ENCODE assay signal across 26 cellular contexts in genomic region chr16:55249936-55250335, GRCh38.
"Had no signal": no experiment of that assay in that cellular context is flagged by ENCODE, and none has a peak within 500 bp of the region (broad histone marks: within the 10 kb centered on the region; RNA-seq: fewer than 3 reads in every experiment).

No MANE protein-coding gene starts in this region.

- H3K9me3 Mint-ChIP-seq: dendritic cell treated with granulocyte-macrophage colony-stimulating factor and Interleukin-4, amounts not matched to agents 40 ng/mL and 50 ng/mL, for 4 days; immature natural killer cell had no signal

- H3K9me3 ChIP-seq: colonic mucosa, esophagus squamous epithelium, left lung, lower lobe of right lung, mucosa of descending colon had no signal

- H3K36me3 Mint-ChIP-seq: immature natural killer cell, naive B cell had no signal

- H3K79me2 ChIP-seq: hepatocyte had no signal

- H3K4me1 Mint-ChIP-seq: endodermal cell, immature natural killer cell, naive B cell had no signal

- H3K27me3 ChIP-seq: colonic mucosa, esophagus squamous epithelium, foreskin keratinocyte, heart left ventricle, left lung had no signal

- H3K4me3 Mint-ChIP-seq: dendritic cell treated with granulocyte-macrophage colony-stimulating factor and Interleukin-4, amounts not matched to agents 40 ng/mL and 50 ng/mL, for 4 days; effector memory CD8-positive, alpha-beta T cell; endodermal cell; immature natural killer cell; mesothelial cell of epicardium; naive B cell had no signal

- DNase-seq: colonic mucosa; cortex of kidney; effector CD8-positive, alpha-beta T cell; effector memory CD8-positive, alpha-beta T cell; endodermal cell; erythroblast; esophagus squamous epithelium; foreskin keratinocyte; heart left ventricle; hypothalamus; immature natural killer cell; islet precursor cell; kidney; kidney glomerular epithelial cell; left lung; left ventricle myocardium superior; lower lobe of right lung; mesenchymal stem cell; mucosa of descending colon; naive B cell had no signal

- H3K4me1 ChIP-seq: colonic mucosa, esophagus squamous epithelium, foreskin keratinocyte, gastroesophageal sphincter, heart left ventricle, left lung, lower lobe of right lung had no signal

- H3K27ac Mint-ChIP-seq: dendritic cell treated with granulocyte-macrophage colony-stimulating factor and Interleukin-4, amounts not matched to agents 40 ng/mL and 50 ng/mL, for 4 days; effector memory CD8-positive, alpha-beta T cell; endodermal cell; immature natural killer cell; mesothelial cell of epicardium; naive B cell had no signal

- H2AFZ ChIP-seq: hepatocyte had no signal

- H3K36me3 ChIP-seq: colonic mucosa, esophagus squamous epithelium, gastroesophageal sphincter, heart left ventricle, left lung, lower lobe of right lung had no signal

- H3K4me3 ChIP-seq: colonic mucosa, esophagus squamous epithelium, gastroesophageal sphincter, heart left ventricle, hepatocyte, left lung, lower lobe of right lung, mucosa of descending colon had no signal

- ATAC-seq: effector memory CD8-positive, alpha-beta T cell; esophagus mucosa; foreskin keratinocyte; gastroesophageal sphincter; heart left ventricle; left lung; left ventricle myocardium superior; lower lobe of right lung; mucosa of descending colon had no signal

- H3K27ac ChIP-seq: colonic mucosa, epithelial cell of prostate, esophagus squamous epithelium, foreskin keratinocyte, gastroesophageal sphincter, heart left ventricle, hepatocyte, left lung, lower lobe of right lung had no signal

- H3K4me2 ChIP-seq: hepatocyte had no signal
